Comparison of ENCODE assay signal across 22 cellular contexts in genomic region chr11:69108030-69108429, GRCh38. TPM values are rescaled to one million over a fixed set of nuclear protein-coding genes. Genes with fewer than 3 reads are reported as not detected.
DNase-seq lines count a peak whose midpoint lies in the region; ATAC-seq, FAIRE-seq and TF ChIP-seq lines count a peak whose summit lies in the region.
"Had no signal": no experiment of that assay in that cellular context is flagged by ENCODE, and none has a peak within 500 bp of the region (broad histone marks: within the 10 kb centered on the region; RNA-seq: fewer than 3 reads in every experiment).

No MANE protein-coding gene starts in this region.

- H3K36me3 ChIP-seq in heart right ventricle (no peaks in the 10 kb centered on the region), kidney (ENCODE audit: control insufficient read depth in 1 of 2, insufficient read depth in 2 of 2, low read length in 2 of 2) (no peaks in the 10 kb centered on the region), prostate gland (no peaks in the 10 kb centered on the region), vagina (no peaks in the 10 kb centered on the region)

- peaks cover 0 to 18% (median 10%) of the 10 kb centered on the region in 9 donors for H3K4me1 ChIP-seq in heart right ventricle
- H3K4me1 ChIP-seq in kidney (ENCODE audit: control insufficient read depth in 1 of 2, insufficient read depth in 1 of 2, low read depth in 1 of 2, low read length in 2 of 2), result peaks cover 13 to 26% of the 10 kb centered on the region in 2 donors
- peaks cover 22% of the 10 kb centered on the region for H3K4me1 ChIP-seq in prostate gland (replicated peaks)
- peaks cover 15% of the 10 kb centered on the region for H3K4me1 ChIP-seq in vagina

- H3K9ac ChIP-seq in kidney (ENCODE audit: low read length in 2 of 2), result no peak overlapping the region
- H3K9ac ChIP-seq: GM23248 had no signal

- TF ChIP-seq POLR2A in prostate gland (IDR thresholded peaks at IDR 0.05), result no peak
- no peak for TF ChIP-seq POLR2A in vagina (IDR thresholded peaks at IDR 0.05)

- no peaks in the 10 kb centered on the region for H3K9me3 ChIP-seq in heart right ventricle
- H3K9me3 ChIP-seq in kidney (ENCODE audit: control insufficient read depth in 1 of 2, low read length in 2 of 2), result no peaks in the 10 kb centered on the region
- no peaks in the 10 kb centered on the region for H3K9me3 ChIP-seq in prostate gland
- H3K9me3 ChIP-seq in vagina, result no peaks in the 10 kb centered on the region

- H3K27ac ChIP-seq in heart right ventricle (no peak overlapping the region), kidney (ENCODE audit: low read depth in 2 of 2, low read length in 2 of 2) (no peak overlapping the region), prostate gland (peak overlapping the region; percentile 83 to 87), vagina (no peak overlapping the region)
- H3K27ac ChIP-seq: GM23248 had no signal

- TF ChIP-seq CTCF in heart right ventricle (IDR thresholded peaks at IDR 0.05) (no peak), kidney (IDR thresholded peaks at IDR 0.05; ENCODE audit: borderline replicate concordance, extremely low read depth, insufficient read depth) (no peak), prostate gland (IDR thresholded peaks at IDR 0.05) (no peak), vagina (IDR thresholded peaks at IDR 0.05) (no peak)

- FAIRE-seq in HTR-8/SVneo (lab: Jason Lieb, UNC), result peak; percentile 77
- FAIRE-seq in kidney (lab: Jason Lieb, UNC), result no peak
- FAIRE-seq: GM12878, GM19239, H1 had no signal

- ATAC-seq in left ventricle myocardium superior, result no peak
- ATAC-seq in heart right ventricle, result no peak
- ATAC-seq: CD8-positive, alpha-beta T cell; GM12878 had no signal

- DNase-seq in left ventricle myocardium superior (peak; percentile 15), heart right ventricle (no peak), HTR-8/SVneo (ENCODE audit: insufficient read length, low spot score) (no peak), kidney (peak; percentile 59), prostate gland (ENCODE audit: low spot score) (no peak), dermis blood vessel endothelial cell (no peak), epidermal melanocyte (ENCODE audit: insufficient read length, low spot score) (no peak), vagina (ENCODE audit: extremely low spot score in 2 of 2) (no peak)
- DNase-seq: C1 segment of cervical spinal cord; Caco-2; CD4-positive, CD25-positive, alpha-beta regulatory T cell; CD8-positive, alpha-beta T cell; DMS153; DMS79; EL; GDM1; GM23248; H7; HCEC 1CT had no signal

- no peak overlapping the region for H3K4me3 ChIP-seq in heart right ventricle
- no peak overlapping the region for H3K4me3 ChIP-seq in kidney (ENCODE audit: low read length in 2 of 2)
- H3K4me3 ChIP-seq in prostate gland, result no peak overlapping the region
- H3K4me3 ChIP-seq in vagina, result no peak overlapping the region
- H3K4me3 ChIP-seq: GM12878, GM23248 had no signal

- WGBS in heart right ventricle, 2 donors, result 93 to 99% methylated on average over 7 of the region's 7 CpGs
- 97% methylated on average over 7 of the region's 7 CpGs for WGBS in prostate gland

- H3K27me3 ChIP-seq in heart right ventricle, result no peaks in the 10 kb centered on the region
- H3K27me3 ChIP-seq in prostate gland (replicated peaks; ENCODE audit: insufficient read depth), result no peaks in the 10 kb centered on the region
- no peaks in the 10 kb centered on the region for H3K27me3 ChIP-seq in vagina

- intact Hi-C loops in left ventricle myocardium superior (cut with micrococcal nuclease) (loop anchor here (10.0 kb wide), 1 partner anchor 537 kb away; the partner anchor contains the start of gene CCND1), heart right ventricle (cut with DNase I) (loop anchor here in 1 of 10 donors (10.0 kb wide), 1 partner anchor 337 kb away; no protein-coding TSS in a partner anchor), kidney (cut with DNase I) (no loop called here), prostate gland (cut with DNase I) (no loop called here), vagina (cut with DNase I) (no loop called here)

RNA-seq across cellular contexts. Expression of gene SMIM38, which starts 47.7 kb away (rescaled TPM):
- total RNA-seq in left ventricle myocardium superior, result not detected
- under 1 TPM in 9 of 10 donors, not detected in 1; 0.11 to 0.56 (median 0.18) TPM for total RNA-seq in heart right ventricle
- under 1 TPM; 0.07 to 0.22 TPM for polyA plus RNA-seq in heart right ventricle
- total RNA-seq in kidney, result 0.63 TPM
- polyA plus RNA-seq in kidney (ENCODE audit: insufficient read depth, low read depth, low replicate concordance), result 0.19 TPM
- total RNA-seq in prostate gland, result 1 to 10 TPM; 2.8 to 3.9 TPM
- 0.09 and 0.17 TPM in 2 replicates for total RNA-seq in dermis blood vessel endothelial cell
- total RNA-seq in vagina, result 0.74 TPM
- total RNA-seq: CD8-positive, alpha-beta T cell; GM23248 had no signal
- polyA plus RNA-seq: GM23248 had no signal

RNA-seq across cellular contexts. Expression of gene TPCN2, which starts 59.3 kb away (rescaled TPM):
- 7.9 TPM for total RNA-seq in left ventricle myocardium superior
- 10 to 100 TPM in 2 of 10 donors, 1 to 10 TPM in 8; 4.8 to 13.0 (median 7.8) TPM for total RNA-seq in heart right ventricle
- polyA plus RNA-seq in heart right ventricle, result 10 to 100 TPM in 1 of 2 donors, 1 to 10 TPM in 1; 3.4 to 19.2 TPM
- 22.4 TPM for total RNA-seq in kidney
- polyA plus RNA-seq in kidney (ENCODE audit: insufficient read depth, low read depth, low replicate concordance), result 12.9 TPM
- total RNA-seq in prostate gland, result 10 to 100 TPM; 17.6 to 31.0 TPM
- total RNA-seq in dermis blood vessel endothelial cell, result 13.8 and 14.3 TPM in 2 replicates
- total RNA-seq in vagina, result 21.1 TPM

Comparison
In these comparisons a context has a peak if more than half of its experiments do, and no peak if none do; other contexts are left out.
1. DNase-seq: peak in left ventricle myocardium superior (single experiment) and kidney (single experiment); none in heart right ventricle (0 of 2), HTR-8/SVneo (single experiment), prostate gland (single experiment), dermis blood vessel endothelial cell (single experiment), epidermal melanocyte (single experiment) and vagina (0 of 2).
2. H3K27ac ChIP-seq: peak in prostate gland (2 of 2); none in heart right ventricle (0 of 10), kidney (0 of 2) and vagina (single experiment).